ENCODE assay signal across 14 cellular contexts in the genomic region with DNA sequence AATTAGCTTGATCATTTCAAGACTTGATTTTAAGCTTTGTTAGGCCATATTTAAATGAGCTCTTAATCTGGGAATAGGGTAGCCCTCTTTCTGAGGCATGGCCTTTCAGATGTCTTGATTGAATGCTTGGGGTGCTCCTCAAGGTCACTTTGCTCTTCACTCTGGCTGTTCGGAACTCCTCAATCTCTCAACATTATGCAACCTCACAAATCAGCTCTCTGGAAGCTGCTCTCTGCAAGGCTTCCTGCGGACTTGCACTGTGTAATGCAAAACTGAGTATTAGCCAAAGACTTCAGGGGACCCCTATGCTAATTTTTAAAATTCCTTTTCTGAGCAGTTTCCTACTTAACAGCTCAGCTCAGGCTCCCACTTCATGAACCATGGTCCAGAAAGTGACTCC.
A peak's percentile ranks its signal among the peaks of the same experiment; 100 is the strongest.
DNase-seq lines count a peak whose midpoint lies in the region; ATAC-seq and TF ChIP-seq lines count a peak whose summit lies in the region.
"Had no signal": no experiment of that assay in that cellular context is flagged by ENCODE, and none has a peak within 500 bp of the region (broad histone marks: within the 10 kb centered on the region; RNA-seq: fewer than 3 reads in every experiment).

No MANE protein-coding gene starts in this region.

- H3K4me3 Mint-ChIP-seq in endodermal cell = no peak overlapping the region
- H3K4me3 Mint-ChIP-seq: B cell; CD4-positive, alpha-beta T cell had no signal

- DNase-seq in endodermal cell = no peak
- DNase-seq in spleen = no peak
- no peak for DNase-seq in foreskin keratinocyte
- DNase-seq: C1 segment of cervical spinal cord; CD4-positive, alpha-beta T cell; DND-41; GF-D8 had no signal

- H3K9ac ChIP-seq in HUES48 (ENCODE audit: low read depth, low read length) = no peak overlapping the region
- H3K9ac ChIP-seq in endodermal cell (ENCODE audit: extremely low read depth, low read length, poor library complexity, severe bottlenecking) = no peak overlapping the region
- H3K9ac ChIP-seq in iPS-18a (ENCODE audit: low read length) = no peak overlapping the region

- 64 to 76% methylated on average over 2 of the region's 2 CpGs for WGBS in endodermal cell (ENCODE audit: insufficient coverage in 1 of 2, insufficient read length in 1 of 2), 2 experiments
- WGBS in spleen, 5 donors = 67 to 87% (median 77%) methylated on average over 2 of the region's 2 CpGs
- WGBS in gastroesophageal sphincter (ENCODE audit: low coverage in 1 of 2), 2 donors = 58 to 92% methylated on average over 2 of the region's 2 CpGs

- peak overlapping the region; percentile 79 for H2AFZ ChIP-seq in neuron (ENCODE audit: low read depth, low read length)

- TF ChIP-seq CTCF in endodermal cell (conservative IDR thresholded peaks at IDR 0.05) = no peak
- no peak for TF ChIP-seq CTCF in spleen (IDR thresholded peaks at IDR 0.05 in 8 of 11, conservative IDR thresholded peaks at IDR 0.05 in 3 of 11)
- no peak for TF ChIP-seq CTCF in gastroesophageal sphincter (IDR thresholded peaks at IDR 0.05)
- no peak for TF ChIP-seq CTCF in foreskin keratinocyte (conservative IDR thresholded peaks at IDR 0.05)

- H3K4me1 ChIP-seq in HUES48 (ENCODE audit: control insufficient read depth, insufficient read depth, low read length) (peaks cover 28% of the 10 kb centered on the region), endodermal cell (ENCODE audit: control insufficient read depth, insufficient read depth, low read length) (no peaks in the 10 kb centered on the region), iPS-18a (ENCODE audit: control insufficient read depth, low read depth, low read length) (peaks cover 18% of the 10 kb centered on the region), neuron (ENCODE audit: insufficient read depth, low read length) (peaks cover 29% of the 10 kb centered on the region), spleen (no peaks in the 10 kb centered on the region), gastroesophageal sphincter (no peaks in the 10 kb centered on the region), foreskin keratinocyte (no peaks in the 10 kb centered on the region)

- H3K27me3 ChIP-seq in HUES48 (ENCODE audit: control insufficient read depth, insufficient read depth, low read length) = no peaks in the 10 kb centered on the region
- H3K27me3 ChIP-seq in endodermal cell (ENCODE audit: control insufficient read depth, insufficient read depth, low read length, poor library complexity, severe bottlenecking) = no peaks in the 10 kb centered on the region
- H3K27me3 ChIP-seq in iPS-18a (ENCODE audit: control insufficient read depth, insufficient read depth, low read length) = no peaks in the 10 kb centered on the region
- H3K27me3 ChIP-seq in neuron (ENCODE audit: insufficient read depth, low read length) = no peaks in the 10 kb centered on the region
- no peaks in the 10 kb centered on the region for H3K27me3 ChIP-seq in spleen (replicated peaks in 1 of 7)
- no peaks in the 10 kb centered on the region for H3K27me3 ChIP-seq in gastroesophageal sphincter
- H3K27me3 ChIP-seq in foreskin keratinocyte = no peaks in the 10 kb centered on the region

- ATAC-seq in gastroesophageal sphincter (no peak), foreskin keratinocyte (no peak), HG02798 (IDR thresholded peaks at IDR 0.05; ENCODE audit: poor library complexity, unreplicated experiment) (no peak)
- ATAC-seq: HepG2 had no signal

- peak overlapping the region; percentile 42; the same call in 1 of the 2 replicates for H3K4me3 ChIP-seq in HUES48 (ENCODE audit: low read depth, low read length)
- H3K4me3 ChIP-seq in endodermal cell (ENCODE audit: low read length) = no peak overlapping the region
- H3K4me3 ChIP-seq in iPS-18a (ENCODE audit: low read length) = peak overlapping the region; percentile 27
- H3K4me3 ChIP-seq in neuron (ENCODE audit: low read length) = no peak overlapping the region
- H3K4me3 ChIP-seq in spleen = no peak overlapping the region
- H3K4me3 ChIP-seq in gastroesophageal sphincter = no peak overlapping the region

- H3K27ac Mint-ChIP-seq in endodermal cell = peak overlapping the region; percentile 1
- H3K27ac Mint-ChIP-seq: B cell; CD4-positive, alpha-beta T cell had no signal

- H3K36me3 ChIP-seq in HUES48 (ENCODE audit: control insufficient read depth, insufficient read depth, low read length) (no peaks in the 10 kb centered on the region), endodermal cell (ENCODE audit: control insufficient read depth, insufficient read depth, low read length) (no peaks in the 10 kb centered on the region), iPS-18a (ENCODE audit: control insufficient read depth, low read depth, low read length) (no peaks in the 10 kb centered on the region), neuron (ENCODE audit: insufficient read depth, low read length) (no peaks in the 10 kb centered on the region), spleen (no peaks in the 10 kb centered on the region), gastroesophageal sphincter (no peaks in the 10 kb centered on the region)

- H3K9me3 ChIP-seq in HUES48 (ENCODE audit: control insufficient read depth, insufficient read depth, low read length) (peaks cover 4% of the 10 kb centered on the region; the same call in 1 of the 2 replicates), endodermal cell (ENCODE audit: control insufficient read depth, low read length) (peaks cover 7% of the 10 kb centered on the region), iPS-18a (ENCODE audit: control insufficient read depth, low read depth, low read length) (no peaks in the 10 kb centered on the region), neuron (ENCODE audit: low read length) (no peaks in the 10 kb centered on the region), spleen (peaks cover 0 to 9% (median 0%) of the 10 kb centered on the region in 8 donors), gastroesophageal sphincter (no peaks in the 10 kb centered on the region)

- H3K36me3 Mint-ChIP-seq in endodermal cell (ENCODE audit: low read depth) = no peaks in the 10 kb centered on the region

- intact Hi-C loops in spleen (cut with DNase I; ENCODE audit: low total_unique reads) = no loop called here

- H3K9me3 Mint-ChIP-seq in endodermal cell = peaks cover 4% of the 10 kb centered on the region
- H3K9me3 Mint-ChIP-seq: CD4-positive, alpha-beta T cell had no signal

- peak overlapping the region; percentile 66 for H3K27ac ChIP-seq in HUES48 (ENCODE audit: low read depth, low read length)
- peak overlapping the region; percentile 7 for H3K27ac ChIP-seq in endodermal cell (ENCODE audit: low read depth, low read length)
- peak overlapping the region; percentile 22 for H3K27ac ChIP-seq in iPS-18a (ENCODE audit: low read length)
- H3K27ac ChIP-seq in spleen = no peak overlapping the region
- no peak overlapping the region for H3K27ac ChIP-seq in gastroesophageal sphincter
- no peak overlapping the region for H3K27ac ChIP-seq in foreskin keratinocyte

- TF ChIP-seq POLR2A in spleen (IDR thresholded peaks at IDR 0.05) (no peak), gastroesophageal sphincter (IDR thresholded peaks at IDR 0.05) (no peak)

- H3K27me3 Mint-ChIP-seq in endodermal cell (ENCODE audit: insufficient read depth) = no peaks in the 10 kb centered on the region
- H3K27me3 Mint-ChIP-seq: B cell; CD4-positive, alpha-beta T cell had no signal

- H3K4me1 Mint-ChIP-seq in endodermal cell = peaks cover 11% of the 10 kb centered on the region
- H3K4me1 Mint-ChIP-seq: B cell had no signal

- no peak for TF ChIP-seq EP300 in gastroesophageal sphincter (IDR thresholded peaks at IDR 0.05)

Comparison
In these comparisons a context has a peak if more than half of its experiments do, and no peak if none do; other contexts are left out.
1. H3K27ac ChIP-seq: peak in HUES48 (single experiment), endodermal cell (single experiment) and iPS-18a (single experiment); none in spleen (0 of 8), gastroesophageal sphincter (0 of 4) and foreskin keratinocyte (single experiment).
2. H3K4me3 ChIP-seq: peak in HUES48 (single experiment) and iPS-18a (single experiment); none in endodermal cell (single experiment), neuron (single experiment), spleen (0 of 8) and gastroesophageal sphincter (0 of 2).